ENCODE assay signal across 10 cellular contexts in genomic region chr6:17303444-17303843, GRCh38.
"Had no signal": no experiment of that assay in that cellular context is flagged by ENCODE, and none has a peak within 500 bp of the region (broad histone marks: within the 10 kb centered on the region; RNA-seq: fewer than 3 reads in every experiment).

No MANE protein-coding gene starts in this region.

- ATAC-seq: GM23338 had no signal

- H3K4me2 ChIP-seq: GM23338, KMS-11 had no signal

- H3K9ac ChIP-seq: KMS-11 had no signal

- FAIRE-seq: H1, H54 had no signal

- H3K27ac ChIP-seq: HL-60, KMS-11 had no signal

- H2AFZ ChIP-seq: GM23338 had no signal

- H3K4me3 ChIP-seq: GM23338 had no signal

- DNase-seq: H9, HCEC 1CT, HFFc6, IMR-90, KBM-7 had no signal
